1 cellular context compared by ENCODE assay signal in genomic region chr19:35040826-35041547, GRCh38.
TF ChIP-seq lines count a peak whose summit lies in the region.

No MANE protein-coding gene starts in this region.

TF ChIP-seq in HepG2, 621 proteins besides CTCF, POLR2A, EP300 and RAD21 (continued from another document and continues in another):
- TF ChIP-seq GRHL1 (CRISPR knock-in tag; conservative IDR thresholded peaks at IDR 0.05), result no peak
- no peak for TF ChIP-seq ZNF839 (CRISPR knock-in tag; IDR thresholded peaks at IDR 0.05; ENCODE audit: borderline replicate concordance)
- peak; percentile 75 for TF ChIP-seq RERE (CRISPR knock-in tag; IDR thresholded peaks at IDR 0.05; ENCODE audit: low read depth)
- peak; percentile 73; the same call in 1 of the 2 replicates for TF ChIP-seq SOX13 (IDR thresholded peaks at IDR 0.05)
- TF ChIP-seq SOX13 (CRISPR knock-in tag; conservative IDR thresholded peaks at IDR 0.05 in 1 of 2, IDR thresholded peaks at IDR 0.05 in 1 of 2), result peak in 1 of 2 experiments; percentile 83; a peak in 2 of 4 replicates
- 0 out of 2 replicates have a peak, but pooled peaks have one; percentile 56 for TF ChIP-seq ZFP90 (CRISPR knock-in tag; IDR thresholded peaks at IDR 0.05; ENCODE audit: borderline replicate concordance)
- TF ChIP-seq NFE2L2 (IDR thresholded peaks at IDR 0.05; ENCODE audit: low read length), result no peak
- peak; percentile 41 for TF ChIP-seq TBL1XR1 (IDR thresholded peaks at IDR 0.05; ENCODE audit: borderline replicate concordance, low read length, partially characterized antibody)
- TF ChIP-seq, protein P1, sequence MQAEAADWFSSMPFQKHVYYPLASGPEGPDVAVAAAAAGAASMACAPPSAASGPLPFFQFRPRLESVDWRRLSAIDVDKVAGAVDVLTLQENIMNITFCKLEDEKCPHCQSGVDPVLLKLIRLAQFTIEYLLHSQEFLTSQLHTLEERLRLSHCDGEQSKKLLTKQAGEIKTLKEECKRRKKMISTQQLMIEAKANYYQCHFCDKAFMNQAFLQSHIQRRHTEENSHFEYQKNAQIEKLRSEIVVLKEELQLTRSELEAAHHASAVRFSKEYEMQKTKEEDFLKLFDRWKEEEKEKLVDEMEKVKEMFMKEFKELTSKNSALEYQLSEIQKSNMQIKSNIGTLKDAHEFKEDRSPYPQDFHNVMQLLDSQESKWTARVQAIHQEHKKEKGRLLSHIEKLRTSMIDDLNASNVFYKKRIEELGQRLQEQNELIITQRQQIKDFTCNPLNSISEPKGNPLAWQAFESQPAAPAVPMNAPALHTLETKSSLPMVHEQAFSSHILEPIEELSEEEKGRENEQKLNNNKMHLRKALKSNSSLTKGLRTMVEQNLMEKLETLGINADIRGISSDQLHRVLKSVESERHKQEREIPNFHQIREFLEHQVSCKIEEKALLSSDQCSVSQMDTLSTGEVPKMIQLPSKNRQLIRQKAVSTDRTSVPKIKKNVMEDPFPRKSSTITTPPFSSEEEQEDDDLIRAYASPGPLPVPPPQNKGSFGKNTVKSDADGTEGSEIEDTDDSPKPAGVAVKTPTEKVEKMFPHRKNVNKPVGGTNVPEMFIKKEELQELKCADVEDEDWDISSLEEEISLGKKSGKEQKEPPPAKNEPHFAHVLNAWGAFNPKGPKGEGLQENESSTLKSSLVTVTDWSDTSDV (CRISPR knock-in tag; IDR thresholded peaks at IDR 0.05), result 0 out of 2 replicates have a peak, but pooled peaks have one; percentile 1
- TF ChIP-seq NCOA5 (CRISPR knock-in tag; IDR thresholded peaks at IDR 0.05), result no peak
- TF ChIP-seq, protein P2, sequence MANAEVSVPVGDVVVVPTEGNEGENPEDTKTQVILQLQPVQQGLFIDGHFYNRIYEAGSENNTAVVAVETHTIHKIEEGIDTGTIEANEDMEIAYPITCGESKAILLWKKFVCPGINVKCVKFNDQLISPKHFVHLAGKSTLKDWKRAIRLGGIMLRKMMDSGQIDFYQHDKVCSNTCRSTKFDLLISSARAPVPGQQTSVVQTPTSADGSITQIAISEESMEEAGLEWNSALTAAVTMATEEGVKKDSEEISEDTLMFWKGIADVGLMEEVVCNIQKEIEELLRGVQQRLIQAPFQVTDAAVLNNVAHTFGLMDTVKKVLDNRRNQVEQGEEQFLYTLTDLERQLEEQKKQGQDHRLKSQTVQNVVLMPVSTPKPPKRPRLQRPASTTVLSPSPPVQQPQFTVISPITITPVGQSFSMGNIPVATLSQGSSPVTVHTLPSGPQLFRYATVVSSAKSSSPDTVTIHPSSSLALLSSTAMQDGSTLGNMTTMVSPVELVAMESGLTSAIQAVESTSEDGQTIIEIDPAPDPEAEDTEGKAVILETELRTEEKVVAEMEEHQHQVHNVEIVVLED (CRISPR knock-in tag; IDR thresholded peaks at IDR 0.05; ENCODE audit: borderline replicate concordance), result peak; percentile 78
- TF ChIP-seq HNRNPH1 (optimal IDR thresholded peaks at IDR 0.05; ENCODE audit: low read depth, low read length), result no peak
- TF ChIP-seq ZNF383 (CRISPR knock-in tag; IDR thresholded peaks at IDR 0.05; ENCODE audit: borderline replicate concordance), result no peak
- peak; percentile 51 for TF ChIP-seq ATF3 (CRISPR knock-in tag; IDR thresholded peaks at IDR 0.05)
- TF ChIP-seq ZNF891 (CRISPR knock-in tag; IDR thresholded peaks at IDR 0.05), result peak; percentile 88
- 0 out of 2 replicates have a peak, but pooled peaks have one; percentile 13 for TF ChIP-seq SP140L (CRISPR knock-in tag; IDR thresholded peaks at IDR 0.05; ENCODE audit: borderline replicate concordance)
- TF ChIP-seq ZNF678 (CRISPR knock-in tag; IDR thresholded peaks at IDR 0.05), result peak; percentile 21; the same call in 1 of the 2 replicates
- TF ChIP-seq ZNF513 (CRISPR knock-in tag; conservative IDR thresholded peaks at IDR 0.05), result no peak; the same call in 1 of the 2 replicates
- TF ChIP-seq ZNF792 (CRISPR knock-in tag; IDR thresholded peaks at IDR 0.05), result peak; percentile 81; the same call in 1 of the 2 replicates
- TF ChIP-seq, protein P3, sequence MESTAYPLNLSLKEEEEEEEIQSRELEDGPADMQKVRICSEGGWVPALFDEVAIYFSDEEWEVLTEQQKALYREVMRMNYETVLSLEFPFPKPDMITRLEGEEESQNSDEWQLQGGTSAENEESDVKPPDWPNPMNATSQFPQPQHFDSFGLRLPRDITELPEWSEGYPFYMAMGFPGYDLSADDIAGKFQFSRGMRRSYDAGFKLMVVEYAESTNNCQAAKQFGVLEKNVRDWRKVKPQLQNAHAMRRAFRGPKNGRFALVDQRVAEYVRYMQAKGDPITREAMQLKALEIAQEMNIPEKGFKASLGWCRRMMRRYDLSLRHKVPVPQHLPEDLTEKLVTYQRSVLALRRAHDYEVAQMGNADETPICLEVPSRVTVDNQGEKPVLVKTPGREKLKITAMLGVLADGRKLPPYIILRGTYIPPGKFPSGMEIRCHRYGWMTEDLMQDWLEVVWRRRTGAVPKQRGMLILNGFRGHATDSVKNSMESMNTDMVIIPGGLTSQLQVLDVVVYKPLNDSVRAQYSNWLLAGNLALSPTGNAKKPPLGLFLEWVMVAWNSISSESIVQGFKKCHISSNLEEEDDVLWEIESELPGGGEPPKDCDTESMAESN (CRISPR knock-in tag; conservative IDR thresholded peaks at IDR 0.05), result peak; percentile 93
- peak; percentile 77 for TF ChIP-seq ZBTB25 (CRISPR knock-in tag; IDR thresholded peaks at IDR 0.05)
- TF ChIP-seq NRL (CRISPR knock-in tag; IDR thresholded peaks at IDR 0.05; ENCODE audit: borderline replicate concordance), result no peak; the same call in 1 of the 2 replicates
- no peak for TF ChIP-seq ZFP36L2 (CRISPR knock-in tag; IDR thresholded peaks at IDR 0.05)
- no peak; the same call in 1 of the 2 replicates for TF ChIP-seq ZNF780A (CRISPR knock-in tag; IDR thresholded peaks at IDR 0.05)
- peak; percentile 59 for TF ChIP-seq PHF20 (CRISPR knock-in tag; IDR thresholded peaks at IDR 0.05)
- TF ChIP-seq E2F5 (CRISPR knock-in tag; conservative IDR thresholded peaks at IDR 0.05), result peak; percentile 77; the same call in 1 of the 2 replicates
- TF ChIP-seq ZNF331 (CRISPR knock-in tag; IDR thresholded peaks at IDR 0.05), result peak; percentile 95
- no peak for TF ChIP-seq HMGA1 (CRISPR knock-in tag; conservative IDR thresholded peaks at IDR 0.05)
- no peak; the same call in 1 of the 2 replicates for TF ChIP-seq TBX3 (IDR thresholded peaks at IDR 0.05; ENCODE audit: borderline replicate concordance)
- peak; percentile 98 for TF ChIP-seq SKI (IDR thresholded peaks at IDR 0.05; ENCODE audit: partially characterized antibody)
- no peak; a peak in 1 of 4 replicates for TF ChIP-seq KLF16 (CRISPR knock-in tag; IDR thresholded peaks at IDR 0.05)
- TF ChIP-seq, protein P4, sequence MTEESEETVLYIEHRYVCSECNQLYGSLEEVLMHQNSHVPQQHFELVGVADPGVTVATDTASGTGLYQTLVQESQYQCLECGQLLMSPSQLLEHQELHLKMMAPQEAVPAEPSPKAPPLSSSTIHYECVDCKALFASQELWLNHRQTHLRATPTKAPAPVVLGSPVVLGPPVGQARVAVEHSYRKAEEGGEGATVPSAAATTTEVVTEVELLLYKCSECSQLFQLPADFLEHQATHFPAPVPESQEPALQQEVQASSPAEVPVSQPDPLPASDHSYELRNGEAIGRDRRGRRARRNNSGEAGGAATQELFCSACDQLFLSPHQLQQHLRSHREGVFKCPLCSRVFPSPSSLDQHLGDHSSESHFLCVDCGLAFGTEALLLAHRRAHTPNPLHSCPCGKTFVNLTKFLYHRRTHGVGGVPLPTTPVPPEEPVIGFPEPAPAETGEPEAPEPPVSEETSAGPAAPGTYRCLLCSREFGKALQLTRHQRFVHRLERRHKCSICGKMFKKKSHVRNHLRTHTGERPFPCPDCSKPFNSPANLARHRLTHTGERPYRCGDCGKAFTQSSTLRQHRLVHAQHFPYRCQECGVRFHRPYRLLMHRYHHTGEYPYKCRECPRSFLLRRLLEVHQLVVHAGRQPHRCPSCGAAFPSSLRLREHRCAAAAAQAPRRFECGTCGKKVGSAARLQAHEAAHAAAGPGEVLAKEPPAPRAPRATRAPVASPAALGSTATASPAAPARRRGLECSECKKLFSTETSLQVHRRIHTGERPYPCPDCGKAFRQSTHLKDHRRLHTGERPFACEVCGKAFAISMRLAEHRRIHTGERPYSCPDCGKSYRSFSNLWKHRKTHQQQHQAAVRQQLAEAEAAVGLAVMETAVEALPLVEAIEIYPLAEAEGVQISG (CRISPR knock-in tag; IDR thresholded peaks at IDR 0.05), result peak; percentile 88
- peak; percentile 73; the same call in 1 of the 2 replicates for TF ChIP-seq ELF4 (CRISPR knock-in tag; IDR thresholded peaks at IDR 0.05; ENCODE audit: borderline replicate concordance)
- peak; percentile 53; the same call in 1 of the 2 replicates for TF ChIP-seq ZMYM3 (CRISPR knock-in tag; IDR thresholded peaks at IDR 0.05)
